2 cellular contexts compared by ENCODE assay signal in genomic region chr1:5720484-5720883, GRCh38.
TF ChIP-seq lines count a peak whose summit lies in the region.

No MANE protein-coding gene starts in this region.

TF ChIP-seq in HepG2, 621 proteins besides CTCF, POLR2A, EP300 and RAD21 (continued from another document):
- TF ChIP-seq ZNF720 (CRISPR knock-in tag; IDR thresholded peaks at IDR 0.05) = no peak

TF ChIP-seq in H1, 55 proteins besides CTCF, POLR2A, EP300 and RAD21:
- TF ChIP-seq TAF7 (optimal IDR thresholded peaks at IDR 0.05; ENCODE audit: borderline replicate concordance, low read depth, low read length) (no peak), ZNF274 (IDR thresholded peaks at IDR 0.05; ENCODE audit: borderline replicate concordance, extremely low read depth, low read length) (no peak), SAP30 (IDR thresholded peaks at IDR 0.05; ENCODE audit: insufficient read depth, insufficient replicate concordance, low read length) (no peak), ATF3 (IDR thresholded peaks at IDR 0.05; ENCODE audit: insufficient read depth, low read depth, low read length) (no peak), SIN3A (conservative IDR thresholded peaks at IDR 0.05 in 1 of 2, IDR thresholded peaks at IDR 0.05 in 1 of 2; ENCODE audit: low read depth in 1 of 2, low read length in 2 of 2) (no peak), E2F6 (IDR thresholded peaks at IDR 0.05) (no peak), CREB1 (IDR thresholded peaks at IDR 0.05) (no peak), SIRT6 (IDR thresholded peaks at IDR 0.05; ENCODE audit: low read length) (no peak), CBX8 (IDR thresholded peaks at IDR 0.05; ENCODE audit: borderline replicate concordance, low read depth, low read length) (no peak)
